In the genomic region with DNA sequence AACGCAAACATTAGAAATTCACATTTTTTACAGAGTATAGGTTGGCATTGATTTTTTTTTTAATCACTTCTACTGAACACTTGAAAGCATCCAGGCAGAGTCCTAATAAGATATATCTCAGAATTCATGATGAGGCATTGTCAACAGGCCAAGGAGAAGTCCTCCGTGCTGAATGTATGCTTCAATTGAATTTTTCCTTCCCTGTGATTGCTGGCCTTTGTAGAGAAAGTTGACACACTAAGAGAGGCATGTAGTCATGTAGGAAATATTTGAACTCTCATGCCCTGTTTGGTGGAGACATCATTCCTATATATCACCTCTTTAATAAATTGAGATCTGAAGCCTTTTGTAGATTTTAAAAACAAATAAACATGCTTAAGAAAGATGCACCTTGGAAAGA, we compare ENCODE assay signal across 18 cellular contexts.
"Had no signal": no experiment of that assay in that cellular context is flagged by ENCODE, and none has a peak within 500 bp of the region (broad histone marks: within the 10 kb centered on the region; RNA-seq: fewer than 3 reads in every experiment).

No MANE protein-coding gene starts in this region.

- H3K27ac ChIP-seq: ascending aorta, cardiac muscle cell, esophagus squamous epithelium, lower lobe of right lung, thyroid gland, upper lobe of right lung had no signal

- ATAC-seq: left lobe of liver; lower lobe of right lung; naive thymus-derived CD4-positive, alpha-beta T cell; stimulated activated naive CD8-positive, alpha-beta T cell treated with anti-CD3 and anti-CD28 coated beads, Interleukin-15, Interleukin-2, amounts not matched to agents 100 U/mL and 50 U/mL, for 24 hours; upper lobe of right lung; WTC11 had no signal

- H3K27me3 ChIP-seq: ascending aorta, cardiac muscle cell, esophagus squamous epithelium, thyroid gland, upper lobe of right lung had no signal

- DNase-seq: activated gamma-delta T cell treated with Interleukin-2 at 50 U/mL for 16 hours; activated T-cell treated with anti-CD3 and anti-CD28 coated beads, Interleukin-2, amount 50 U/mL, for 1 hour; esophagus squamous epithelium; kidney; lower lobe of right lung; naive thymus-derived CD4-positive, alpha-beta T cell; retina; stimulated activated CD4-positive, alpha-beta T cell treated with anti-CD3 and anti-CD28 coated beads, Interleukin-4, amount 100 ng/mL, for 24 hours; stimulated activated naive CD8-positive, alpha-beta T cell treated with anti-CD3 and anti-CD28 coated beads, Interleukin-15, Interleukin-2, amounts not matched to agents 100 U/mL and 50 U/mL, for 24 hours; T-helper 9 cell; thyroid gland; upper lobe of right lung had no signal

- H3K9me3 ChIP-seq: ascending aorta, esophagus squamous epithelium, lower lobe of right lung, thyroid gland, upper lobe of right lung had no signal

- H3K4me3 ChIP-seq: ascending aorta, cardiac muscle cell, esophagus squamous epithelium, lower lobe of right lung, thyroid gland, upper lobe of right lung had no signal

- H3K36me3 Mint-ChIP-seq: activated naive CD4-positive, alpha-beta T cell treated with anti-CD3 and anti-CD28 coated beads, Interleukin-2, amount 50 U/mL, for 24 hours; naive thymus-derived CD4-positive, alpha-beta T cell; WTC11 had no signal

- H3K4me1 Mint-ChIP-seq: activated naive CD4-positive, alpha-beta T cell treated with anti-CD3 and anti-CD28 coated beads, Interleukin-2, amount 50 U/mL, for 24 hours; naive thymus-derived CD4-positive, alpha-beta T cell; WTC11 had no signal

- H3K27me3 Mint-ChIP-seq: activated naive CD4-positive, alpha-beta T cell treated with anti-CD3 and anti-CD28 coated beads, Interleukin-2, amount 50 U/mL, for 24 hours; naive thymus-derived CD4-positive, alpha-beta T cell; progenitor cell of endocrine pancreas had no signal

- H3K27ac Mint-ChIP-seq: activated naive CD4-positive, alpha-beta T cell treated with anti-CD3 and anti-CD28 coated beads, Interleukin-2, amount 50 U/mL, for 24 hours; naive thymus-derived CD4-positive, alpha-beta T cell; progenitor cell of endocrine pancreas; WTC11 had no signal

- H3K4me1 ChIP-seq: ascending aorta, esophagus squamous epithelium, lower lobe of right lung, thyroid gland, upper lobe of right lung had no signal

- H3K4me3 Mint-ChIP-seq: activated naive CD4-positive, alpha-beta T cell treated with anti-CD3 and anti-CD28 coated beads, Interleukin-2, amount 50 U/mL, for 24 hours; naive thymus-derived CD4-positive, alpha-beta T cell; WTC11 had no signal

- H3K36me3 ChIP-seq: ascending aorta, cardiac muscle cell, esophagus squamous epithelium, lower lobe of right lung, thyroid gland, upper lobe of right lung had no signal

- H3K9me3 Mint-ChIP-seq: activated naive CD4-positive, alpha-beta T cell treated with anti-CD3 and anti-CD28 coated beads, Interleukin-2, amount 50 U/mL, for 24 hours; WTC11 had no signal
